Comparison of ENCODE assay signal across 8 cellular contexts in the genomic region with DNA sequence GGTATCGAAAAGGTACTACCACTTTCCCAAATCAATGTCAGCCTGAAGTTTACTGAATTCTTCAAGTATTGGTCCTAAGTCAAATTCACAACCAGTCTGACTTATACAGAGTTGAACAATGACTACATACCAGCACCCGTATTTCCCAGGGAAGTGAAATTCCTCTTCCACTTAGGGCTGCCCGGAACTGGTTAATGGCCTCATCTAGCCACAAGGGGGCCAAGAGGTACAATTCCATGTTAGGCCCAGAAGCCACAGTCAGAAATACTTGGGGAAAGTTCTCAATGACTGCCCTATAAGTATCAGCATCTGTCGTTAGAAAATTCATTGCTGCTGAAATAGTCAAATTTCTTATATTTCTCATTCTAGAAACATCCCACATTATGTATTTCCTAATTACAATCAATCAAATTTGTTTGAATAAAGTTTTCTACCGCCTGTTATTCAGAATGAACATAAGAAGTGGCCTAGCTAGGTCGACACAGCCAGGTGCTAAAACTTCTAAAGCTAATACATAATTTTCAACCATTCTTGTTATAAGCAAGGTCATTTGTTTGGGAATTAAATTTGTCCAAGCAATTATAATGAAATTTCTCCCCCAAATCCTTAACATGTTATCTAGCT. TPM values are rescaled to one million over a fixed set of nuclear protein-coding genes. Genes with fewer than 3 reads are reported as not detected.
DNase-seq lines count a peak whose midpoint lies in the region; ATAC-seq, FAIRE-seq and TF ChIP-seq lines count a peak whose summit lies in the region.

No MANE protein-coding gene starts in this region.

- H3K79me2 ChIP-seq in astrocyte (ENCODE audit: insufficient read depth, low read length): no peaks in the 10 kb centered on the region

- ATAC-seq in GM18519 (IDR thresholded peaks at IDR 0.05; ENCODE audit: low FRiP score, unreplicated experiment): no peak

- no peak for FAIRE-seq in astrocyte (lab: Jason Lieb, UNC)
- FAIRE-seq in kidney (lab: Jason Lieb, UNC): peak; percentile 25

- no peak overlapping the region for H2AFZ ChIP-seq in astrocyte (ENCODE audit: low read depth, low read length)

- no peaks in the 10 kb centered on the region for H3K9me3 ChIP-seq in astrocyte (ENCODE audit: insufficient read depth, low read depth, low read length)
- peaks cover 3 to 4% of the 10 kb centered on the region in 2 donors for H3K9me3 ChIP-seq in kidney (ENCODE audit: control insufficient read depth in 1 of 2, low read length in 2 of 2)

- no peak overlapping the region for H3K4me2 ChIP-seq in astrocyte (ENCODE audit: low read length)

- H3K9me3 Mint-ChIP-seq in astrocyte (ENCODE audit: unreplicated experiment): peaks cover 10% of the 10 kb centered on the region

- H3K9ac ChIP-seq in astrocyte (ENCODE audit: low read length): no peak overlapping the region
- H3K9ac ChIP-seq in kidney (ENCODE audit: low read length in 2 of 2): no peak overlapping the region

- no peak overlapping the region for H3K4me3 Mint-ChIP-seq in astrocyte (ENCODE audit: unreplicated experiment)

- intact Hi-C loops in kidney (cut with DNase I): no loop called here

- no peak overlapping the region for H3K27ac ChIP-seq in astrocyte (ENCODE audit: low read depth, low read length)
- no peak overlapping the region for H3K27ac ChIP-seq in kidney (ENCODE audit: low read depth in 2 of 2, low read length in 2 of 2)

- H3K4me3 ChIP-seq in astrocyte (ENCODE audit: insufficient read depth, low read depth, low read length) (no peak overlapping the region), kidney (ENCODE audit: low read length in 2 of 2) (no peak overlapping the region)

- H3K27me3 Mint-ChIP-seq in astrocyte (ENCODE audit: low read depth, unreplicated experiment): no peaks in the 10 kb centered on the region

- H3K4me1 ChIP-seq in astrocyte (ENCODE audit: insufficient read depth, low read length) (peaks cover 10% of the 10 kb centered on the region), kidney (ENCODE audit: control insufficient read depth in 1 of 2, insufficient read depth in 1 of 2, low read depth in 1 of 2, low read length in 2 of 2) (peaks cover 6 to 11% of the 10 kb centered on the region in 2 donors)

- H3K36me3 Mint-ChIP-seq in astrocyte (ENCODE audit: low read depth, unreplicated experiment): peaks cover 2% of the 10 kb centered on the region

- no peaks in the 10 kb centered on the region for H3K27me3 ChIP-seq in astrocyte (ENCODE audit: insufficient read depth, low read length)

- in situ Hi-C loops in GM13976 (cut with MboI; ENCODE audit: low sequenced_read_pairs, unreplicated experiment): no loop called here

- TF ChIP-seq CTCF in GM13976 (IDR thresholded peaks at IDR 0.05; ENCODE audit: borderline replicate concordance, control extremely low read depth, extremely low read depth, insufficient read depth, missing control alignments) (peak; percentile 35), astrocyte (IDR thresholded peaks at IDR 0.05; ENCODE audit: insufficient read depth, low read depth, low read length) (peak; percentile 94), kidney (IDR thresholded peaks at IDR 0.05; ENCODE audit: borderline replicate concordance, extremely low read depth, insufficient read depth) (peak; percentile 66)

- peaks cover 2% of the 10 kb centered on the region for H3K4me1 Mint-ChIP-seq in astrocyte (ENCODE audit: low read depth, unreplicated experiment)

- H3K36me3 ChIP-seq in astrocyte (ENCODE audit: insufficient read depth, low read length): no peaks in the 10 kb centered on the region
- no peaks in the 10 kb centered on the region for H3K36me3 ChIP-seq in kidney (ENCODE audit: control insufficient read depth in 1 of 2, insufficient read depth in 2 of 2, low read length in 2 of 2)

- H3K27ac Mint-ChIP-seq in astrocyte (ENCODE audit: unreplicated experiment): no peak overlapping the region

- no peaks in the 10 kb centered on the region for H4K20me1 ChIP-seq in astrocyte (ENCODE audit: insufficient read depth, low read length)

- DNase-seq in A172 (ENCODE audit: low spot score) (peak; percentile 71), GM13976 (ENCODE audit: low spot score) (peak; percentile 15), NAMALWA (ENCODE audit: low spot score) (peak; percentile 57), astrocyte (ENCODE audit: low read depth) (peak; percentile 42), kidney (no peak), NCI-H1436 (lab: John Stamatoyannopoulos, UW) (no peak), cerebellum (ENCODE audit: low spot score) (no peak)

RNA-seq across cellular contexts. Expression of a gene that starts 5.6 kb away (rescaled TPM):
- 26.1 and 38.6 TPM in 2 replicates for total RNA-seq in A172 (2014; rRNA removed; shearing (Covaris generic))
- total RNA-seq in astrocyte: 40.8 and 45.4 TPM in 2 replicates
- 10.2 TPM for total RNA-seq in kidney
- 1.4 TPM for polyA plus RNA-seq in kidney (ENCODE audit: insufficient read depth, low read depth, low replicate concordance)
- total RNA-seq in cerebellum: 92.5 TPM

Comparison
In these comparisons a context has a peak if more than half of its experiments do, and no peak if none do; other contexts are left out.
1. DNase-seq: peak in A172 (single experiment), GM13976 (single experiment), NAMALWA (single experiment) and astrocyte (single experiment); none in kidney (single experiment), NCI-H1436 (single experiment) and cerebellum (single experiment).
2. CTCF ChIP-seq: peak in every context shown above with its lines; median percentile 94 in astrocyte; 66 in kidney; 35 in GM13976.